ENCODE assay signal across 19 cellular contexts in the genomic region with DNA sequence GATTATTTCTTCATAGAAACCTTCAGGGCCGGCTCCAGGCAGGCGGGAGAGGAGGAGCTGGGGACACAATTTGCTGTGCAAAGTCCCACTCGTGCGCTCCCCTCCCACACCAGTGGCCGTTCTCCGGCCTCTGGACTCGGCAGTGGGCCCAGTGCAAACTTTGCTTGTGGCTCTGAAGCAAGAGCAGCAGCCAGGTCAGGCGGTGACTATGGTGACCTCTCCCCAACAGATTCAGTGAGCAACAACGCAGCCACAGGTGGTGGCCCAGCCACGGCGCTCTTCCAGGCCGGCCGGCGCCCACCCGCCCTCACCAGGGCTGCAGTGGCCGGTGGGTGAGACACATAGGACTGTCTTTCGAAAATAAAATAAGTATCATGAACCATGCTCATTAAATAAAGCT. TPM values are rescaled to one million over a fixed set of nuclear protein-coding genes. Genes with fewer than 3 reads are reported as not detected.
DNase-seq lines count a peak whose midpoint lies in the region; ATAC-seq and TF ChIP-seq lines count a peak whose summit lies in the region.
"Had no signal": no experiment of that assay in that cellular context is flagged by ENCODE, and none has a peak within 500 bp of the region (broad histone marks: within the 10 kb centered on the region; RNA-seq: fewer than 3 reads in every experiment).

No MANE protein-coding gene starts in this region.

- H3K4me3 ChIP-seq in Panc1 (ENCODE audit: low read depth in 2 of 2, low read length in 2 of 2), result no peak overlapping the region
- no peak overlapping the region for H3K4me3 ChIP-seq in upper lobe of right lung
- H3K4me3 ChIP-seq: thoracic aorta had no signal

- no peaks in the 10 kb centered on the region for H3K27me3 ChIP-seq in Panc1 (ENCODE audit: control insufficient read depth, insufficient read depth, low read length)
- H3K27me3 ChIP-seq in upper lobe of right lung, result no peaks in the 10 kb centered on the region

- TF ChIP-seq CTCF in Panc1 (IDR thresholded peaks at IDR 0.05) (no peak), upper lobe of right lung (IDR thresholded peaks at IDR 0.05) (no peak)

- BruUV-seq in Panc1 (replicated peaks; lab: Mats Ljungman, UMichigan), result TSS peak; percentile 61

- H3K4me1 ChIP-seq in Panc1 (ENCODE audit: control insufficient read depth, insufficient read depth, low read length), result peaks cover 84% of the 10 kb centered on the region
- H3K4me1 ChIP-seq in upper lobe of right lung, result peaks cover 31% of the 10 kb centered on the region

- peaks cover 14% of the 10 kb centered on the region for H3K36me3 ChIP-seq in Panc1 (ENCODE audit: control insufficient read depth, insufficient read depth, low read length)
- peaks cover 58% of the 10 kb centered on the region for H3K36me3 ChIP-seq in upper lobe of right lung

- H3K27ac ChIP-seq in Panc1 (ENCODE audit: low read length), result peak overlapping the region; percentile 69
- H3K27ac ChIP-seq in upper lobe of right lung, result no peak overlapping the region
- H3K27ac ChIP-seq: HL-60, thoracic aorta had no signal

- POLR2A ChIA-PET in Panc1 (lab: Charles Lee), result interaction anchor here (0.6 kb wide), 1 partner anchor 127 kb away, joined by 3 read pairs; no protein-coding TSS in a partner anchor

- intact Hi-C loops in Panc1 (cut with micrococcal nuclease; ENCODE audit: unreplicated experiment) (no loop called here), head of caudate nucleus (cut with DNase I) (no loop called here), upper lobe of right lung (cut with DNase I) (no loop called here)

- ATAC-seq in Panc1 (no peak), upper lobe of right lung (no peak), HG03460 (IDR thresholded peaks at IDR 0.05; ENCODE audit: unreplicated experiment) (no peak)
- ATAC-seq: activated T-cell treated with anti-CD3 and anti-CD28 coated beads, Interleukin-2, amount 50 U/mL, for 4 hours had no signal

- in situ Hi-C loops in Panc1 (cut with HindIII; ENCODE audit: low pct_unique_long_range_greater_than_20kb, low sequenced_read_pairs), result no loop called here

- CTCF ChIA-PET in Panc1 (lab: Charles Lee), result no interaction called here

- no peaks in the 10 kb centered on the region for H3K9me3 ChIP-seq in Panc1 (ENCODE audit: control insufficient read depth, insufficient read depth, low read depth, low read length)
- no peaks in the 10 kb centered on the region for H3K9me3 ChIP-seq in upper lobe of right lung
- H3K9me3 ChIP-seq: thoracic aorta had no signal

- DNase-seq in Panc1 (ENCODE audit: low read depth, low spot score) (no peak), head of caudate nucleus (peak in 22 of 42 donors; percentile 9 to 68 (median 33)), mesenteric fat pad (ENCODE audit: low spot score) (peak; percentile 59), upper lobe of right lung (peak; percentile 54), NCI-H2107 treated with DMSO at 0.1 percent for 48 hours (lab: John Stamatoyannopoulos, UW; ENCODE audit: unreplicated experiment) (no peak), 8988T (no peak)
- DNase-seq: activated CD4-positive, alpha-beta T cell treated with anti-CD3 and anti-CD28 coated beads, Interleukin-2, amount 10 ng/mL, durations not matched to agents 24 days and 14 days; activated naive CD8-positive, alpha-beta T cell treated with anti-CD3 and anti-CD28 coated beads, Interleukin-2, amount 10 ng/mL, durations not matched to agents 7 days and 5 days; activated T-cell treated with anti-CD3 and anti-CD28 coated beads, Interleukin-2, amount 50 U/mL, for 4 hours; CD4-positive, CD25-positive, alpha-beta regulatory T cell; effector memory CD8-positive, alpha-beta T cell; EL; KG1; naive thymus-derived CD8-positive, alpha-beta T cell; NCI-H2171 treated with DMSO at 0.1 percent for 48 hours; stimulated activated CD8-positive, alpha-beta memory T cell treated with anti-CD3 and anti-CD28 coated beads, Interleukin-4, amount 100 ng/mL, for 48 hours had no signal

RNA-seq across cellular contexts. Expression of gene VPS37B, which starts 29.5 kb away (rescaled TPM):
- total RNA-seq in Panc1 (2021; ENCODE audit: unreplicated experiment), result 76.7 TPM
- polyA plus RNA-seq in Panc1 (2012; ENCODE audit: insufficient read length), result 70.8 TPM
- 27.5 TPM for total RNA-seq in mesenteric fat pad
- 36.3 TPM for total RNA-seq in upper lobe of right lung

RNA-seq across cellular contexts. Expression of gene HIP1R, which starts 31.1 kb away (rescaled TPM):
- total RNA-seq in Panc1 (2021; ENCODE audit: unreplicated experiment) (36.7 TPM), mesenteric fat pad (30.2 TPM), upper lobe of right lung (33.0 TPM)
- 32.8 TPM for polyA plus RNA-seq in Panc1 (2012; ENCODE audit: insufficient read length)

Comparison
In these comparisons a context has a peak if more than half of its experiments do, and no peak if none do; other contexts are left out.
1. DNase-seq: peak in head of caudate nucleus (22 of 42), mesenteric fat pad (single experiment) and upper lobe of right lung (single experiment); none in Panc1 (single experiment), NCI-H2107 treated with DMSO at 0.1 percent for 48 hours (single experiment) and 8988T (single experiment).